ENCODE assay signal across 20 cellular contexts in the genomic region with DNA sequence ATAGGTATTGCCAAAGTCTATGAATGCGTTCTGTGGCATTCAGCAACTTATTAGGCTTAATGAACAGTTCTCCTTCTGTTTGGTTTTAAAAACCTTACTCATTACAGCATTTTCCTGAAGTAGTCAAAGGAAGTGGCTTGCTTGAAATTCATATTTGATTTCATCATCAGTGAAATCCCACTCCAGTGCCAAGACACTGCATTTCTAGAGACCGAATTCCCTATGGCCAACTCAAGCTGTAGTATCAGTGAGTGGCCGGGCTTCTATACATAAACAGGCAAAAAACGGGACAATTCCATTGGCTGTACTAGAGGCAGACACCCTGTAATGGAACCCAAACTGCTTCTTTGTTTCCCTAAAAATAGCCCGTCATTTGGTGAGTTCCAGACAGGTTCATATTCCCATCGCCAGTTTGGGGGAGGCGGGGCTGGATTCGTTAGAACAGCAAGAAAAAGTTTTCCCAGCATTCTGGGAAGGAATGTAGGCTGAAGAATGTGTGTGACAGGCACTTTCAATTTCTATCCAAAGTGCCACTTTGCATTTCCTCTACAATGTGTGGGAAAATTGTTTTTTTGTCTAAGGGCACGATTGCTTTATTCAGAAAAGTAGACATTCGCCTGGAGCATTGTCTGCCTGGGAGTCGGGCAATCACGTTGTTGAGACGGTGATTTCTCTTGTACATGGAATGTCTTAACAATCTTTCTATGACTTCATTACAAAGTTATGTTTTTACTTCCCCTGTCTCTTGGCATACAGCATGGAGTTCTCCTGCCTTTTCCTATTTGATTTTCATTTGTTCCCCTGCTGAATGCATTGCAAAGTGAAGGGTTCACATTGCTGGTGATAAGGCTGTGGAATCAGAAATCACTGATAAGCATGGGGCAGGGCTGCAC.
DNase-seq lines count a peak whose midpoint lies in the region; ATAC-seq, FAIRE-seq and TF ChIP-seq lines count a peak whose summit lies in the region.
"Had no signal": no experiment of that assay in that cellular context is flagged by ENCODE, and none has a peak within 500 bp of the region (broad histone marks: within the 10 kb centered on the region; RNA-seq: fewer than 3 reads in every experiment).

No MANE protein-coding gene starts in this region.

- H3K27me3 ChIP-seq in endothelial cell of umbilical vein (ENCODE audit: control insufficient read depth in 2 of 2, insufficient read depth in 2 of 2, low read length in 2 of 2) = no peaks in the 10 kb centered on the region
- H3K27me3 ChIP-seq: hepatocyte, neural progenitor cell had no signal

- H3K36me3 Mint-ChIP-seq in glutamatergic neuron (ENCODE audit: unreplicated experiment) = peaks cover 13% of the 10 kb centered on the region
- H3K36me3 Mint-ChIP-seq in activated T-helper 2 cell treated with anti-CD3 and anti-CD28 coated beads, Interferon-gamma antibody, Interleukin-2, Interleukin-4, amounts not matched to agents 10 μg/mL and 5 μg/mL and 100 μg/mL, durations not matched to agents 14 hours and 24 hours and 36 hours (ENCODE audit: low read depth) = no peaks in the 10 kb centered on the region
- H3K36me3 Mint-ChIP-seq: neural progenitor cell had no signal

- H3K79me2 ChIP-seq in endothelial cell of umbilical vein (ENCODE audit: control insufficient read depth, insufficient read depth, low read length) = no peaks in the 10 kb centered on the region
- H3K79me2 ChIP-seq: hepatocyte had no signal

- H3K4me1 ChIP-seq in endothelial cell of umbilical vein (ENCODE audit: control insufficient read depth, extremely low read depth, insufficient read depth, low read length) (no peaks in the 10 kb centered on the region), mesodermal cell (ENCODE audit: control insufficient read depth, insufficient read depth, low read length, poor library complexity, severe bottlenecking) (peaks cover 4% of the 10 kb centered on the region)

- H3K9me1 ChIP-seq in endothelial cell of umbilical vein (replicated peaks; ENCODE audit: control insufficient read depth, extremely low read depth, insufficient read depth, low read length) = no peaks in the 10 kb centered on the region

- 86 to 89% methylated on average over 9 to 13 of the region's 13 CpGs for WGBS in mesodermal cell (ENCODE audit: insufficient coverage in 2 of 2), 2 experiments

- no peaks in the 10 kb centered on the region for H3K4me1 Mint-ChIP-seq in glutamatergic neuron (ENCODE audit: low read depth, unreplicated experiment)
- H3K4me1 Mint-ChIP-seq in activated T-helper 2 cell treated with anti-CD3 and anti-CD28 coated beads, Interferon-gamma antibody, Interleukin-2, Interleukin-4, amounts not matched to agents 10 μg/mL and 5 μg/mL and 100 μg/mL, durations not matched to agents 14 hours and 24 hours and 36 hours (ENCODE audit: low read depth) = no peaks in the 10 kb centered on the region

- no peak overlapping the region for H2AFZ ChIP-seq in endothelial cell of umbilical vein (ENCODE audit: low read depth, low read length)
- H2AFZ ChIP-seq: hepatocyte, neural progenitor cell had no signal

- H3K27ac ChIP-seq in endothelial cell of umbilical vein (ENCODE audit: insufficient read depth, low read depth, low read length) (peak overlapping the region; percentile 41), mesodermal cell (ENCODE audit: low read depth, low read length, severe bottlenecking) (peak overlapping the region; percentile 77)
- H3K27ac ChIP-seq: hepatocyte, KMS-11, neural progenitor cell, WERI-Rb-1 had no signal

- no peak overlapping the region for H3K4me2 ChIP-seq in endothelial cell of umbilical vein (ENCODE audit: insufficient read depth, low read length)
- H3K4me2 ChIP-seq: hepatocyte, KMS-11, neural progenitor cell had no signal

- no peaks in the 10 kb centered on the region for H3K9me3 Mint-ChIP-seq in glutamatergic neuron (ENCODE audit: unreplicated experiment)
- H3K9me3 Mint-ChIP-seq in activated T-helper 2 cell treated with anti-CD3 and anti-CD28 coated beads, Interferon-gamma antibody, Interleukin-2, Interleukin-4, amounts not matched to agents 10 μg/mL and 5 μg/mL and 100 μg/mL, durations not matched to agents 14 hours and 24 hours and 36 hours = no peaks in the 10 kb centered on the region

- no peak for TF ChIP-seq POLR2A in endothelial cell of umbilical vein (IDR thresholded peaks at IDR 0.05; ENCODE audit: low read depth, low read length)

- intact Hi-C loops in endothelial cell of umbilical vein (cut with micrococcal nuclease) = no loop called here
- intact Hi-C loops in activated T-helper 2 cell treated with anti-CD3 and anti-CD28 coated beads, Interferon-gamma antibody, Interleukin-2, Interleukin-4, amounts not matched to agents 10 μg/mL and 5 μg/mL and 100 μg/mL, durations not matched to agents 14 hours and 24 hours and 36 hours (cut with micrococcal nuclease) = no loop called here

- no peak for FAIRE-seq in endothelial cell of umbilical vein (lab: Jason Lieb, UNC)
- FAIRE-seq: endometrium had no signal

- DNase-seq in AG20443 (ENCODE audit: low spot score) = peak; percentile 62
- peak; percentile 96 for DNase-seq in NCI-H226
- peak; percentile 62 for DNase-seq in endothelial cell of umbilical vein (ENCODE audit: low read depth, low spot score)
- DNase-seq in pons (ENCODE audit: low spot score) = no peak
- no peak for DNase-seq in glutamatergic neuron
- DNase-seq in activated T-helper 2 cell treated with anti-CD3 and anti-CD28 coated beads, Interferon-gamma antibody, Interleukin-2, Interleukin-4, amounts not matched to agents 10 μg/mL and 5 μg/mL and 100 μg/mL, durations not matched to agents 14 hours and 24 hours and 36 hours (ENCODE audit: low spot score) = no peak
- DNase-seq: activated CD8-positive, alpha-beta memory T cell treated with anti-CD3 and anti-CD28 coated beads for 24 hours; activated gamma-delta T cell; AML-193; DMS 273 treated with DMSO at 0.1 percent for 48 hours; HCEC 1CT; NCI-H1436 treated with DMSO at 0.1 percent for 48 hours; stimulated activated naive CD8-positive, alpha-beta T cell treated with anti-CD3 and anti-CD28 coated beads, Interleukin-15, Interleukin-2, amounts not matched to agents 100 U/mL and 50 U/mL, for 24 hours; WERI-Rb-1 had no signal

- H3K9me3 ChIP-seq in endothelial cell of umbilical vein (replicated peaks; ENCODE audit: control insufficient read depth, insufficient read depth, low read length) = no peaks in the 10 kb centered on the region
- H3K9me3 ChIP-seq in mesodermal cell (ENCODE audit: control insufficient read depth, low read length) = peaks cover 7% of the 10 kb centered on the region

- no peak for ATAC-seq in HG03521 (IDR thresholded peaks at IDR 0.05; ENCODE audit: unreplicated experiment)
- ATAC-seq: stimulated activated naive CD8-positive, alpha-beta T cell treated with anti-CD3 and anti-CD28 coated beads, Interleukin-15, Interleukin-2, amounts not matched to agents 100 U/mL and 50 U/mL, for 24 hours had no signal

- no peaks in the 10 kb centered on the region for H3K27me3 Mint-ChIP-seq in glutamatergic neuron (ENCODE audit: unreplicated experiment)
- no peaks in the 10 kb centered on the region for H3K27me3 Mint-ChIP-seq in activated T-helper 2 cell treated with anti-CD3 and anti-CD28 coated beads, Interferon-gamma antibody, Interleukin-2, Interleukin-4, amounts not matched to agents 10 μg/mL and 5 μg/mL and 100 μg/mL, durations not matched to agents 14 hours and 24 hours and 36 hours (ENCODE audit: low read depth)

- H3K4me3 Mint-ChIP-seq in glutamatergic neuron (ENCODE audit: unreplicated experiment) = no peak overlapping the region
- no peak overlapping the region for H3K4me3 Mint-ChIP-seq in activated T-helper 2 cell treated with anti-CD3 and anti-CD28 coated beads, Interferon-gamma antibody, Interleukin-2, Interleukin-4, amounts not matched to agents 10 μg/mL and 5 μg/mL and 100 μg/mL, durations not matched to agents 14 hours and 24 hours and 36 hours (ENCODE audit: low read depth)
- H3K4me3 Mint-ChIP-seq: neural progenitor cell had no signal

- no TSS peak for BruUV-seq in endothelial cell of umbilical vein (replicated peaks; lab: Mats Ljungman, UMichigan)

- H3K36me3 ChIP-seq in endothelial cell of umbilical vein (ENCODE audit: control insufficient read depth in 2 of 2, extremely low read depth in 1 of 2, insufficient read depth in 2 of 2, low read length in 2 of 2) (no peaks in the 10 kb centered on the region), mesodermal cell (ENCODE audit: control insufficient read depth, insufficient read depth, low read length) (no peaks in the 10 kb centered on the region)
- H3K36me3 ChIP-seq: neural progenitor cell, WERI-Rb-1 had no signal

- H3K4me3 ChIP-seq in endothelial cell of umbilical vein (replicated peaks in 1 of 3; ENCODE audit: insufficient read depth in 1 of 3, low read depth in 1 of 3, low read length in 3 of 3) (no peak overlapping the region), mesodermal cell (ENCODE audit: extremely low read depth, insufficient read depth, low read length, poor library complexity, severe bottlenecking) (no peak overlapping the region)
- H3K4me3 ChIP-seq: hepatocyte, neural progenitor cell had no signal

- H3K27ac Mint-ChIP-seq in glutamatergic neuron (ENCODE audit: unreplicated experiment) = no peak overlapping the region
- no peak overlapping the region for H3K27ac Mint-ChIP-seq in activated T-helper 2 cell treated with anti-CD3 and anti-CD28 coated beads, Interferon-gamma antibody, Interleukin-2, Interleukin-4, amounts not matched to agents 10 μg/mL and 5 μg/mL and 100 μg/mL, durations not matched to agents 14 hours and 24 hours and 36 hours
- H3K27ac Mint-ChIP-seq: neural progenitor cell had no signal

- dilution Hi-C loops in endothelial cell of umbilical vein (cut with MboI; ENCODE audit: extremely low pct_ligation_motif_present, low sequenced_read_pairs) = no loop called here

- H4K20me1 ChIP-seq in endothelial cell of umbilical vein (replicated peaks; ENCODE audit: control insufficient read depth, extremely low read depth, insufficient read depth, low read length) = no peaks in the 10 kb centered on the region

- CTCF ChIA-PET in endothelial cell of umbilical vein (lab: Charles Lee) = no interaction called here

- POLR2A ChIA-PET in endothelial cell of umbilical vein (lab: Charles Lee) = no interaction called here

- H3K9ac ChIP-seq in endothelial cell of umbilical vein (replicated peaks; ENCODE audit: extremely low read depth, insufficient read depth, low read length) = no peak overlapping the region
- H3K9ac ChIP-seq: KMS-11, neural progenitor cell had no signal

- no peak for TF ChIP-seq CTCF in endothelial cell of umbilical vein (IDR thresholded peaks at IDR 0.05; ENCODE audit: extremely low read depth in 1 of 2, insufficient read depth in 1 of 2, low read depth in 1 of 2, low read length in 2 of 2)
- TF ChIP-seq CTCF in glutamatergic neuron (IDR thresholded peaks at IDR 0.05; ENCODE audit: partially characterized antibody, unreplicated experiment) = no peak

TF ChIP-seq in endothelial cell of umbilical vein, 7 proteins besides CTCF, POLR2A, EP300 and RAD21 (continues in another document):
- TF ChIP-seq GATA2 (IDR thresholded peaks at IDR 0.05; ENCODE audit: insufficient read depth, insufficient read length, low read depth, low read length) (no peak), MAX (IDR thresholded peaks at IDR 0.05; ENCODE audit: insufficient read depth, insufficient read length) (no peak)

Comparison
In these comparisons a context has a peak if more than half of its experiments do, and no peak if none do; other contexts are left out.
1. DNase-seq: peak in AG20443 (single experiment), NCI-H226 (single experiment) and endothelial cell of umbilical vein (single experiment); none in pons (single experiment), glutamatergic neuron (single experiment) and activated T-helper 2 cell treated with anti-CD3 and anti-CD28 coated beads, Interferon-gamma antibody, Interleukin-2, Interleukin-4, amounts not matched to agents 10 μg/mL and 5 μg/mL and 100 μg/mL, durations not matched to agents 14 hours and 24 hours and 36 hours (single experiment).